21 cellular contexts compared by ENCODE assay signal in genomic region chr1:199163277-199164069, GRCh38.
A peak's percentile ranks its signal among the peaks of the same experiment; 100 is the strongest.
DNase-seq lines count a peak whose midpoint lies in the region; ATAC-seq, FAIRE-seq and TF ChIP-seq lines count a peak whose summit lies in the region.
"Had no signal": no experiment of that assay in that cellular context is flagged by ENCODE, and none has a peak within 500 bp of the region (broad histone marks: within the 10 kb centered on the region; RNA-seq: fewer than 3 reads in every experiment).

No MANE protein-coding gene starts in this region.

- TF ChIP-seq EP300 in A549 (IDR thresholded peaks at IDR 0.05) = no peak
- TF ChIP-seq EP300 in SK-N-SH (IDR thresholded peaks at IDR 0.05; ENCODE audit: borderline replicate concordance in 1 of 2, low read depth in 1 of 2, low read length in 1 of 2) = peak in 1 of 2 experiments; percentile 72; a peak in 2 of 4 replicates

- FAIRE-seq in A549 (lab: Jason Lieb, UNC) (peak; percentile 68), GM12892 (lab: Jason Lieb, UNC) (peak; percentile 50)
- FAIRE-seq: TTC549 had no signal

- H3F3A ChIP-seq in SK-N-SH (replicated peaks; ENCODE audit: insufficient read depth) = no peaks in the 10 kb centered on the region

- H3K4me1 ChIP-seq in A549 = no peaks in the 10 kb centered on the region
- H3K4me1 ChIP-seq in SK-N-SH (ENCODE audit: control insufficient read depth in 1 of 2, insufficient read depth in 2 of 2, low read depth in 1 of 2, low read length in 1 of 2) = peaks cover 6 to 19% of the 10 kb centered on the region in 2 experiments; a peak in 2 of 4 replicates
- H3K4me1 ChIP-seq: thyroid gland had no signal

- POLR2A ChIA-PET in A549 (lab: Yijun Ruan, JAX) = no interaction called here
- POLR2A ChIA-PET in SK-N-SH (lab: Yijun Ruan, JAX) = no interaction called here

- H3K9me3 ChIP-seq in A549 (no peaks in the 10 kb centered on the region), SK-N-SH (no peaks in the 10 kb centered on the region)
- H3K9me3 ChIP-seq: HAP-1, heart left ventricle, thyroid gland had no signal

- 22% methylated on average over 5 of the region's 5 CpGs for WGBS in A549 (ENCODE audit: missing lambda C conversion rate)
- 27% methylated on average over 5 of the region's 5 CpGs for WGBS in SK-N-SH (ENCODE audit: low lambda C conversion rate)

- no peak overlapping the region for H3K9ac ChIP-seq in SK-N-SH
- H3K9ac ChIP-seq: KMS-11 had no signal

- no peak overlapping the region for H2AFZ ChIP-seq in SK-N-SH (ENCODE audit: low read depth)

- H3K4me3 ChIP-seq in A549 (no peak overlapping the region), SK-N-SH (ENCODE audit: low read depth in 2 of 2, low read length in 1 of 2) (no peak overlapping the region)
- H3K4me3 ChIP-seq: HAP-1, heart left ventricle, thyroid gland had no signal

- no peak overlapping the region for H3K4me2 ChIP-seq in A549
- no peak overlapping the region for H3K4me2 ChIP-seq in SK-N-SH
- H3K4me2 ChIP-seq: KMS-11 had no signal

- TF ChIP-seq POLR2A in A549 (IDR thresholded peaks at IDR 0.05; ENCODE audit: low read length) (no peak), GM12892 (IDR thresholded peaks at IDR 0.05; ENCODE audit: low read depth, low read length) (no peak)

- intact Hi-C loops in cardiac septum (cut with DNase I) = no loop called here

- no peaks in the 10 kb centered on the region for H3K9me2 ChIP-seq in SK-N-SH

- TF ChIP-seq RAD21 in A549 (conservative IDR thresholded peaks at IDR 0.05 in 1 of 2, IDR thresholded peaks at IDR 0.05 in 1 of 2) = no peak
- TF ChIP-seq RAD21 in SK-N-SH (IDR thresholded peaks at IDR 0.05; ENCODE audit: low read length) = no peak

- no peak for TF ChIP-seq CTCF in A549 (IDR thresholded peaks at IDR 0.05)
- no peak for TF ChIP-seq CTCF in SK-N-SH (IDR thresholded peaks at IDR 0.05)

- CTCF ChIA-PET in A549 (lab: Yijun Ruan, JAX) (no interaction called here), SK-N-SH (lab: Yijun Ruan, JAX) (interaction anchor here (0.9 to 1.6 kb wide), 3 partner anchors 14 to 18 kb away, joined by 3 to 4 read pairs (median 3); no protein-coding TSS in a partner anchor)

- no peaks in the 10 kb centered on the region for H4K20me1 ChIP-seq in SK-N-SH (ENCODE audit: insufficient read depth)

- no peak for DNase-seq in A549 (ENCODE audit: low read depth in 1 of 2, low spot score in 1 of 2)
- no peak for DNase-seq in GM12892 (ENCODE audit: insufficient read length)
- DNase-seq in SK-N-SH = peak; percentile 6
- peak; percentile 26 for DNase-seq in fibroblast of peridontal ligament (ENCODE audit: extremely low read depth)
- DNase-seq in NCI-H1436 (lab: John Stamatoyannopoulos, UW) = no peak
- DNase-seq in cardiac septum (ENCODE audit: low spot score) = no peak
- no peak for DNase-seq in T1000 (lab: John Stamatoyannopoulos, UW)
- no peak for DNase-seq in medulla oblongata (ENCODE audit: extremely low spot score)
- DNase-seq: activated CD8-positive, alpha-beta memory T cell treated with anti-CD3 and anti-CD28 coated beads, Interleukin-2, amount 50 U/mL, for 4 hours; activated gamma-delta T cell; caudate nucleus; CD4-positive, alpha-beta T cell; dermis blood vessel endothelial cell; heart left ventricle; NCI-H1694 treated with DMSO at 0.1 percent for 48 hours; NCI-H774; thyroid gland had no signal

- no peaks in the 10 kb centered on the region for H3K36me3 ChIP-seq in SK-N-SH (replicated peaks in 1 of 2; ENCODE audit: control insufficient read depth in 1 of 2, insufficient read depth in 2 of 2, low read length in 1 of 2)
- H3K36me3 ChIP-seq: HAP-1, heart left ventricle, thyroid gland had no signal

- H3K27me3 ChIP-seq in SK-N-SH (ENCODE audit: insufficient read depth) = no peaks in the 10 kb centered on the region
- H3K27me3 ChIP-seq: heart left ventricle, thyroid gland had no signal

- H3K27ac ChIP-seq in A549 (no peak overlapping the region), SK-N-SH (ENCODE audit: low read depth in 2 of 2, low read length in 1 of 2) (peak overlapping the region in 1 of 2 experiments; percentile 65; a peak in 2 of 4 replicates)
- H3K27ac ChIP-seq: heart left ventricle, KMS-11, thyroid gland had no signal

- no peaks in the 10 kb centered on the region for H3K79me2 ChIP-seq in SK-N-SH (ENCODE audit: insufficient read depth)

- no peak for ATAC-seq in A549
- ATAC-seq: heart left ventricle, left lobe of liver had no signal

TF ChIP-seq in A549, 52 proteins besides CTCF, POLR2A, EP300 and RAD21 (continues in another document):
- TF ChIP-seq ZNF302 (CRISPR knock-in tag; IDR thresholded peaks at IDR 0.05) (no peak), REST (IDR thresholded peaks at IDR 0.05) (no peak), CBX8 (IDR thresholded peaks at IDR 0.05) (no peak), HES2 (IDR thresholded peaks at IDR 0.05) (no peak)
- TF ChIP-seq, protein P1, sequence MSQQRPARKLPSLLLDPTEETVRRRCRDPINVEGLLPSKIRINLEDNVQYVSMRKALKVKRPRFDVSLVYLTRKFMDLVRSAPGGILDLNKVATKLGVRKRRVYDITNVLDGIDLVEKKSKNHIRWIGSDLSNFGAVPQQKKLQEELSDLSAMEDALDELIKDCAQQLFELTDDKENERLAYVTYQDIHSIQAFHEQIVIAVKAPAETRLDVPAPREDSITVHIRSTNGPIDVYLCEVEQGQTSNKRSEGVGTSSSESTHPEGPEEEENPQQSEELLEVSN (IDR thresholded peaks at IDR 0.05; ENCODE audit: borderline replicate concordance, low read depth) = no peak

TF ChIP-seq in SK-N-SH, 30 proteins besides CTCF, POLR2A, EP300 and RAD21:
- TF ChIP-seq TCF12 (IDR thresholded peaks at IDR 0.05) = peak; percentile 18; the same call in 1 of the 2 replicates
- no peak for TF ChIP-seq NFIC (IDR thresholded peaks at IDR 0.05; ENCODE audit: borderline replicate concordance)
- TF ChIP-seq MXI1 (IDR thresholded peaks at IDR 0.05; ENCODE audit: low read depth, low read length) = no peak
- TF ChIP-seq GATA2 (CRISPR knock-in tag; IDR thresholded peaks at IDR 0.05) = peak; percentile 55
- peak; percentile 38 for TF ChIP-seq CHD2 (IDR thresholded peaks at IDR 0.05; ENCODE audit: low read length, partially characterized antibody)
- TF ChIP-seq, protein P2, sequence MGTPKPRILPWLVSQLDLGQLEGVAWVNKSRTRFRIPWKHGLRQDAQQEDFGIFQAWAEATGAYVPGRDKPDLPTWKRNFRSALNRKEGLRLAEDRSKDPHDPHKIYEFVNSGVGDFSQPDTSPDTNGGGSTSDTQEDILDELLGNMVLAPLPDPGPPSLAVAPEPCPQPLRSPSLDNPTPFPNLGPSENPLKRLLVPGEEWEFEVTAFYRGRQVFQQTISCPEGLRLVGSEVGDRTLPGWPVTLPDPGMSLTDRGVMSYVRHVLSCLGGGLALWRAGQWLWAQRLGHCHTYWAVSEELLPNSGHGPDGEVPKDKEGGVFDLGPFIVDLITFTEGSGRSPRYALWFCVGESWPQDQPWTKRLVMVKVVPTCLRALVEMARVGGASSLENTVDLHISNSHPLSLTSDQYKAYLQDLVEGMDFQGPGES (IDR thresholded peaks at IDR 0.05; ENCODE audit: low read depth, low read length) = no peak
TF ChIP-seq in SK-N-SH: peak in this region for 3.

Comparison
In these comparisons a context has a peak if more than half of its experiments do, and no peak if none do; other contexts are left out.
1. DNase-seq: peak in SK-N-SH (single experiment) and fibroblast of peridontal ligament (single experiment); none in A549 (0 of 2), GM12892 (single experiment), NCI-H1436 (single experiment), cardiac septum (single experiment), T1000 (single experiment) and medulla oblongata (single experiment).
2. Of the 12 proteins assayed by ChIP-seq in both A549 and SK-N-SH: peak only in A549: none; only in SK-N-SH: CHD2; in both: none; in neither: 10; mixed calls (peak in some experiments, not most) for 1.